8 cellular contexts compared by ENCODE assay signal in the genomic region with DNA sequence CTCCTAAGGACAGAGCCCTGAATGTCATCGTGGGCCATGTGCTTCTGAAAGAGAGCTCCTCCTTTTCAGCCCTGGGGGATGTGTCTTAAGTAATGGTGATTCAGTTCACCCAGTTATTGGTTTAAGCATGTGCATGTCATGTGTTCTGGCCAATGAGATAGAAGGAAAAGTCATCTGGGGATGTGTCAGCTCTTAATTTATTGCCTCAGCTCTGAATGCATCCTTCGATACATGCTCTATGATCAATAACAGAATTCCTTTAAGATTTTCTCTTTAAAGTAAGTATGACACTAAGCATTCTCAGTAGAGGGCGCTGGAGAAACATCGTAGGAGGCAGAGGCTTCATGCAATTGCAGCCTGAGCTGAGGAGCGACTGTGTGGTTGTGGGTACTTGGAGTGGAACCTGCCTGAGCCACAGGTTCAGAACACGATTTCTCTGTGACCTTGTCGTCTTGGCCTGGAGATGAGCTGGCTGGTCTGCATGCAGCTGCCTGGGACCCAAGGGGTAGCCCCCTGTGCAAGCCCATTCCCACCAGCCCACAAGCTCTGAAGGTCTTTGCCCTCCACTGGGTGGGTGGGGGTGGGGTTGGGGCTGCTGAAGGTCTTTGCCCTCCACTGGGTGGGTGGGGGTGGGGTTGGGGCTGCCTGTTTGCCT.
DNase-seq lines count a peak whose midpoint lies in the region; ATAC-seq, FAIRE-seq and TF ChIP-seq lines count a peak whose summit lies in the region.

No MANE protein-coding gene starts in this region.

- H3K36me3 Mint-ChIP-seq in brain, result no peaks in the 10 kb centered on the region

- no peaks in the 10 kb centered on the region for H3K27me3 ChIP-seq in left lung

- peak; percentile 31 for DNase-seq in DMS153 (lab: John Stamatoyannopoulos, UW)
- peak; percentile 16 for DNase-seq in GM19239 (ENCODE audit: insufficient read length, low spot score)
- DNase-seq in NCI-H82 treated with DMSO at 0.1 percent for 48 hours (lab: John Stamatoyannopoulos, UW; ENCODE audit: unreplicated experiment), result peak; percentile 22
- peak in 1 of 2 donors; percentile 41 for DNase-seq in left lung

- no peaks in the 10 kb centered on the region for H3K36me3 ChIP-seq in left lung

- no peak overlapping the region for H3K4me3 Mint-ChIP-seq in brain

- no peaks in the 10 kb centered on the region for H3K9me3 ChIP-seq in left lung

- H3K4me1 ChIP-seq in left lung, result no peaks in the 10 kb centered on the region

- TF ChIP-seq CTCF in brain (conservative IDR thresholded peaks at IDR 0.05), result peak; percentile 76 to 83
- TF ChIP-seq CTCF in left lung (IDR thresholded peaks at IDR 0.05), result peak in 1 of 2 donors; percentile 45

- no peak overlapping the region for H3K27ac ChIP-seq in left lung

- H3K4me1 Mint-ChIP-seq in brain, result peaks cover 10% of the 10 kb centered on the region

- H3K27me3 Mint-ChIP-seq in brain, result no peaks in the 10 kb centered on the region

- peak; percentile 72 for FAIRE-seq in GM19239 (lab: Jason Lieb, UNC)

- H3K27ac Mint-ChIP-seq in brain, result peak overlapping the region in 2 of 5 experiments; percentile 2 to 64

- peaks cover 0 to 6% (median 0%) of the 10 kb centered on the region in 5 experiments for H3K9me3 Mint-ChIP-seq in brain

- ATAC-seq in HG03354 (IDR thresholded peaks at IDR 0.05; ENCODE audit: poor library complexity, severe bottlenecking, unreplicated experiment) (peak; percentile 83), left lung (peak; percentile 96), HG02571 (IDR thresholded peaks at IDR 0.05; ENCODE audit: unreplicated experiment) (no peak), HG03097 (IDR thresholded peaks at IDR 0.05; ENCODE audit: low FRiP score, unreplicated experiment) (no peak)

- no peak overlapping the region for H3K4me3 ChIP-seq in left lung

- intact Hi-C loops in left lung (cut with DNase I), result no loop called here

Comparison
In these comparisons a context has a peak if more than half of its experiments do, and no peak if none do; other contexts are left out.
1. ATAC-seq: peak in HG03354 (single experiment) and left lung (single experiment); none in HG02571 (single experiment) and HG03097 (single experiment).